In the genomic region with DNA sequence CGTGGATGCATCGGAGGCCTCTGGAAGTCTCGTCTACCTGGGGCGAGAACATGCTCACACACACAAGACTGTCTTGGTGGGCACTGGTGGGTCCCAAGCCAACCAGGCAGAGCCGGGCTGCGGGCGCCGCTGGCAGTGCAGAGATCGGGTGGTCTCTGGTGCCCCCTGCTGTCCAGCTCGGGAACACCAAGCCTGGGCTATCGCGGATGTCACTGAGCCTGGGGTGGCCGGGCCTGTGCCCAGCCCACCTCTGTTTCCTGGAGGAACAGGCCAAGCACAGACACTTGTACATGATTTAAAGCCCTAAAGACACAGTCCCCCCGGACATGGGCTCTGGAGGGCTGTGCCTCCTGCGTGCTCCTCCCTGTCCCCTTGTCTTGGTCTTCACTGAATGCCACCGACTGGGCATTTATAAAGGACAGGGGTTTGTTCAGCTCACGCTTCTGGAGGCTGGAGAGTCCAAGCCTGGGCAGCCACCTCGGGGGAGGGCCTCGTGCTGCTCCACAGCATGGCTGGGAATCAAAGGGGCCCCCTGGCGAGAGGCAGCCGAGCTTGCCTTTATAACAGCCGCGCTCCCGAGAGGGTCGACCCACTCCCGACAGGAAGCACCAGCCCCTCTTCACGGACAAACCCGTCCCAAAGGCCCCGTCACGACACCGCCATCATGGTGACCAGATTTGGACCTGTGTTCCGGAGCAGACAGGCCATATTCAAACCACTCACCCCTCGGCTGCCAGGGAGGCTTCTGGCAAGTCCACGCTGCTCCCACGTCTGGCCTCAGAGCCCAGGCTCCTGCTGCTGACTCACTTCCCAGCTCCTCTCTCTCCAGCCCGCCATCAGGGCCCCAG, we compare ENCODE assay signal across 8 cellular contexts. TPM values are rescaled to one million over a fixed set of nuclear protein-coding genes. Genes with fewer than 3 reads are reported as not detected.
DNase-seq lines count a peak whose midpoint lies in the region; ATAC-seq and TF ChIP-seq lines count a peak whose summit lies in the region.

No MANE protein-coding gene starts in this region.

- POLR2A ChIA-PET in GM10248 (lab: Yijun Ruan, JAX), result no interaction called here
- POLR2A ChIA-PET in PC-9 (lab: Charles Lee; ENCODE audit: unreplicated experiment), result no interaction called here

- H3K4me3 Mint-ChIP-seq in activated T-cell treated with anti-CD3 and anti-CD28 coated beads, Interleukin-2, amount 50 U/mL, for 4 hours, result no peak overlapping the region
- no peak overlapping the region for H3K4me3 Mint-ChIP-seq in nephron progenitor cell

- no peaks in the 10 kb centered on the region for H3K4me1 Mint-ChIP-seq in activated T-cell treated with anti-CD3 and anti-CD28 coated beads, Interleukin-2, amount 50 U/mL, for 4 hours (ENCODE audit: low read depth)
- peaks cover 23% of the 10 kb centered on the region for H3K4me1 Mint-ChIP-seq in nephron progenitor cell

- no peaks in the 10 kb centered on the region for H3K9me3 ChIP-seq in PC-9 (ENCODE audit: insufficient read depth, low read depth)

- BruUV-seq in PC-9 (replicated peaks; lab: Mats Ljungman, UMichigan), result no TSS peak

- intact Hi-C loops in PC-9 (cut with micrococcal nuclease; ENCODE audit: unreplicated experiment), result loop anchor here (1.0 to 10.0 kb wide), 2 partner anchors 83 to 119 kb away; partner anchors contain the start of gene NDUFA10

- H3K9me3 Mint-ChIP-seq in activated T-cell treated with anti-CD3 and anti-CD28 coated beads, Interleukin-2, amount 50 U/mL, for 4 hours, result no peaks in the 10 kb centered on the region
- no peaks in the 10 kb centered on the region for H3K9me3 Mint-ChIP-seq in nephron progenitor cell

- H3K27ac Mint-ChIP-seq in nephron progenitor cell, result no peak overlapping the region

- peaks cover 59% of the 10 kb centered on the region for H3K27me3 ChIP-seq in PC-9 (ENCODE audit: insufficient read depth, low read depth)

- H3K27ac ChIP-seq in PC-9, result no peak overlapping the region

- TF ChIP-seq CTCF in GM10248 (IDR thresholded peaks at IDR 0.05; ENCODE audit: control extremely low read depth, extremely low read depth, low read depth, missing control alignments), result peak; percentile 94
- TF ChIP-seq CTCF in PC-9 (conservative IDR thresholded peaks at IDR 0.05), result peak; percentile 98
- peak; percentile 96 for TF ChIP-seq CTCF in nephron progenitor cell (IDR thresholded peaks at IDR 0.05)

- peaks cover 10% of the 10 kb centered on the region for H3K27me3 Mint-ChIP-seq in activated T-cell treated with anti-CD3 and anti-CD28 coated beads, Interleukin-2, amount 50 U/mL, for 4 hours (ENCODE audit: low read depth)
- peaks cover 37% of the 10 kb centered on the region for H3K27me3 Mint-ChIP-seq in nephron progenitor cell (ENCODE audit: low read depth, poor library complexity)

- no peaks in the 10 kb centered on the region for H3K36me3 ChIP-seq in PC-9 (ENCODE audit: low read depth)

- H3K4me1 ChIP-seq in PC-9 (replicated peaks; ENCODE audit: insufficient read depth), result no peaks in the 10 kb centered on the region

- H4K20me1 ChIP-seq in PC-9 (ENCODE audit: insufficient read depth), result no peaks in the 10 kb centered on the region

- peak; percentile 88 for DNase-seq in GM10248 (ENCODE audit: extremely low spot score)
- peak; percentile 45 to 87 for DNase-seq in PC-9
- DNase-seq in activated T-cell treated with anti-CD3 and anti-CD28 coated beads, Interleukin-2, amount 50 U/mL, for 4 hours, result peak; percentile 81
- DNase-seq in fibroblast of gingiva (ENCODE audit: low read depth), result peak; percentile 31
- peak; percentile 94 for DNase-seq in nephron progenitor cell
- peak; percentile 85 for DNase-seq in stimulated activated naive CD8-positive, alpha-beta T cell treated with anti-CD3 and anti-CD28 coated beads, Interleukin-15, Interleukin-2, amounts not matched to agents 100 U/mL and 50 U/mL, for 24 hours

- H3K9me2 ChIP-seq in PC-9 (ENCODE audit: insufficient read depth), result no peaks in the 10 kb centered on the region

- no peaks in the 10 kb centered on the region for H3K79me2 ChIP-seq in PC-9 (ENCODE audit: low read depth)

- CTCF ChIA-PET in GM10248 (lab: Yijun Ruan, JAX) (interaction anchor here (0.6 to 5.9 kb wide), 21 partner anchors 9 to 1844 kb away, joined by 3 to 112 read pairs (median 5); no protein-coding TSS in a partner anchor), PC-9 (lab: Charles Lee) (interaction anchor here (0.5 to 2.3 kb wide), 4 partner anchors 83 to 556 kb away, joined by 3 to 10 read pairs (median 4); partner anchors contain the start of gene NDUFA10)

- 0 out of 2 replicates have a peak overlapping the region, but pooled peaks have one; percentile 9 for H3K4me2 ChIP-seq in PC-9

- no peaks in the 10 kb centered on the region for H3K36me3 Mint-ChIP-seq in activated T-cell treated with anti-CD3 and anti-CD28 coated beads, Interleukin-2, amount 50 U/mL, for 4 hours (ENCODE audit: insufficient read depth)
- H3K36me3 Mint-ChIP-seq in nephron progenitor cell (ENCODE audit: low read depth), result no peaks in the 10 kb centered on the region

- H3K4me3 ChIP-seq in PC-9, result no peak overlapping the region

- peaks cover 8% of the 10 kb centered on the region; the same call in 1 of the 2 replicates for H3F3A ChIP-seq in PC-9 (ENCODE audit: insufficient read depth, low read depth)

- H2AFZ ChIP-seq in PC-9, result no peak overlapping the region

- peak; percentile 62 for ATAC-seq in HG03280 (IDR thresholded peaks at IDR 0.05; ENCODE audit: unreplicated experiment)
- peak; percentile 96 to 97 for ATAC-seq in activated T-cell treated with anti-CD3 and anti-CD28 coated beads, Interleukin-2, amount 50 U/mL, for 4 hours
- ATAC-seq in stimulated activated naive CD8-positive, alpha-beta T cell treated with anti-CD3 and anti-CD28 coated beads, Interleukin-15, Interleukin-2, amounts not matched to agents 100 U/mL and 50 U/mL, for 24 hours, result peak; percentile 82
- ATAC-seq in GM18519 (IDR thresholded peaks at IDR 0.05; ENCODE audit: low FRiP score, unreplicated experiment), result no peak

RNA-seq across cellular contexts. Expression of gene OTOS, which starts 3.6 kb away (rescaled TPM):
- total RNA-seq in PC-9 (2021), result not detected in 2 replicates
- total RNA-seq in activated T-cell treated with anti-CD3 and anti-CD28 coated beads, Interleukin-2, amount 50 U/mL, for 4 hours, result not detected

RNA-seq across cellular contexts. Expression of gene COPS9, which starts 7.9 kb away (rescaled TPM):
- total RNA-seq in PC-9 (2021), result 202 and 256 TPM in 2 replicates
- 100 to 1,000 TPM; 171 to 191 (median 172) TPM for total RNA-seq in activated T-cell treated with anti-CD3 and anti-CD28 coated beads, Interleukin-2, amount 50 U/mL, for 4 hours

Comparison
In these comparisons a context has a peak if more than half of its experiments do, and no peak if none do; other contexts are left out.
1. DNase-seq: peak in every context shown above with its lines; median percentile 94 in nephron progenitor cell; 88 in GM10248; 85 in stimulated activated naive CD8-positive, alpha-beta T cell treated with anti-CD3 and anti-CD28 coated beads, Interleukin-15, Interleukin-2, amounts not matched to agents 100 U/mL and 50 U/mL, for 24 hours; 81 in activated T-cell treated with anti-CD3 and anti-CD28 coated beads, Interleukin-2, amount 50 U/mL, for 4 hours; 66 in PC-9; 31 in fibroblast of gingiva.